In the genomic region with DNA sequence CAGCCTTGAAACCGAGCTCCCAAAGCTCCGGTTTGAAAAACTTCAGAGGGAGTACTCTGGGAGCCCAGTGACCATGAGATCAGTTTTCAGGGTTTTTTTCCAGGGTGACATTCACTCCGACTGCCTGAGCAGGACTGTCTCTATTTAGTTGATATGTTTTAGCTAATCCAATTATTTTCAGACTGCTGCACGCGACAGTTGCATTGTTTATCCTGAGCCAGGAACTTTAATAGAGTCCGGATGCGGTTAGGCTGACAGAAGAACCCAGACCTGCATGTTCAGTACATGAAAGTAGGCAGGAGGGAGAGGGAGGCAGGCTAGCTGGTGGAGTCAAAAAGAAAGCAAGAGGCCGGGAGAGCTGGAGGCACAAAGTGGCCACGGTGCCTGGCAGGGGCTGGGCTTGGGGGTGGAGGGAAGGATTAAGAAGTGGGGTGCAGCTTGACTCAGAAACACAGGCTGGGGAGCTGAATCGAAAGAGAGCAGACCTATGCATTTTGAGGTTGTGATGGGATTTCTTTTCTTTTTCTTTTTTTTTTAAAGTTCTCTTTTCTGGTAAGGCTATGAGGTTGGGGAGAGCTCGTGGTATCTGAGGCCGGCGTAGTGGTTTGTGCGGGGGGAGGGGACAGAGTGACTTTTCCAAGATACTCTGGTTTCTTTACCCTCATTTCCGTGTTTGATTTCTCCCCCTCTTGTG, we compare ENCODE assay signal across 8 cellular contexts. TPM values are rescaled to one million over a fixed set of nuclear protein-coding genes. Genes with fewer than 3 reads are reported as not detected.
DNase-seq lines count a peak whose midpoint lies in the region; ATAC-seq and TF ChIP-seq lines count a peak whose summit lies in the region.

No MANE protein-coding gene starts in this region.

- H3K27me3 ChIP-seq in BLaER1 (peaks cover 51% of the 10 kb centered on the region), HUES48 (ENCODE audit: control insufficient read depth, insufficient read depth, low read length) (peaks cover 100% of the 10 kb centered on the region)
- no peaks in the 10 kb centered on the region for H3K27me3 ChIP-seq in naive thymus-derived CD4-positive, alpha-beta T cell (ENCODE audit: control insufficient read depth in 2 of 2, insufficient read depth in 2 of 2, low read length in 2 of 2)

- H3K9me3 ChIP-seq in BLaER1 = peaks cover 9% of the 10 kb centered on the region; the same call in 1 of the 2 replicates
- H3K9me3 ChIP-seq in HUES48 (ENCODE audit: control insufficient read depth, insufficient read depth, low read length) = no peaks in the 10 kb centered on the region
- no peaks in the 10 kb centered on the region for H3K9me3 ChIP-seq in naive thymus-derived CD4-positive, alpha-beta T cell (ENCODE audit: control insufficient read depth in 2 of 3, low read length in 3 of 3)

- in situ Hi-C loops in GM13976 (cut with MboI; ENCODE audit: low sequenced_read_pairs, unreplicated experiment) = no loop called here

- H3K4me3 Mint-ChIP-seq in activated T-helper 1 cell treated with anti-CD3 and anti-CD28 coated beads, Interleukin-12 subunit alpha, Interleukin-12 subunit beta, Interleukin-2, Interleukin-4 antibody, amounts not matched to agents 30 ng/mL and 10 ng/mL and 1 ng/mL, durations not matched to agents 14 hours and 24 hours and 36 hours = peak overlapping the region; percentile 98
- peak overlapping the region; percentile 87 to 100 (median 94) for H3K4me3 Mint-ChIP-seq in naive thymus-derived CD4-positive, alpha-beta T cell

- intact Hi-C loops in activated T-helper 1 cell treated with anti-CD3 and anti-CD28 coated beads, Interleukin-12 subunit alpha, Interleukin-12 subunit beta, Interleukin-2, Interleukin-4 antibody, amounts not matched to agents 30 ng/mL and 10 ng/mL and 1 ng/mL, durations not matched to agents 14 hours and 24 hours and 36 hours (cut with micrococcal nuclease) = loop anchor here (1.0 to 10.0 kb wide), 7 partner anchors 71 to 1135 kb away; no protein-coding TSS in a partner anchor
- intact Hi-C loops in naive thymus-derived CD4-positive, alpha-beta T cell (cut with micrococcal nuclease) = loop anchor here in 1 of 2 donors (1.0 to 2.0 kb wide), 5 partner anchors 29 to 345 kb away; no protein-coding TSS in a partner anchor

- ATAC-seq in GM21360 (IDR thresholded peaks at IDR 0.05; ENCODE audit: unreplicated experiment) = peak; percentile 36
- ATAC-seq in naive thymus-derived CD4-positive, alpha-beta T cell = peak; percentile 45

- H3K27ac Mint-ChIP-seq in activated T-helper 1 cell treated with anti-CD3 and anti-CD28 coated beads, Interleukin-12 subunit alpha, Interleukin-12 subunit beta, Interleukin-2, Interleukin-4 antibody, amounts not matched to agents 30 ng/mL and 10 ng/mL and 1 ng/mL, durations not matched to agents 14 hours and 24 hours and 36 hours = peak overlapping the region; percentile 96
- peak overlapping the region; percentile 88 to 99 (median 95) for H3K27ac Mint-ChIP-seq in naive thymus-derived CD4-positive, alpha-beta T cell

- H3K4me2 ChIP-seq in BLaER1 = peak overlapping the region; percentile 68

- POLR2A ChIA-PET in naive thymus-derived CD4-positive, alpha-beta T cell (lab: Charles Lee) = interaction anchor here (0.8 to 3.9 kb wide), 16 partner anchors 8 to 1036 kb away, joined by 3 to 23 read pairs (median 6); partner anchors contain the start of genes ATP5F1C, KIN and TAF3

- H3K4me1 ChIP-seq in BLaER1 (peaks cover 34% of the 10 kb centered on the region), HUES48 (ENCODE audit: control insufficient read depth, insufficient read depth, low read length) (peaks cover 88% of the 10 kb centered on the region)
- peaks cover 52 to 62% of the 10 kb centered on the region in 2 donors for H3K4me1 ChIP-seq in naive thymus-derived CD4-positive, alpha-beta T cell (ENCODE audit: control insufficient read depth in 2 of 2, insufficient read depth in 2 of 2, low read length in 2 of 2)

- DNase-seq in activated T-helper 1 cell treated with anti-CD3 and anti-CD28 coated beads, Interleukin-12 subunit alpha, Interleukin-12 subunit beta, Interleukin-2, Interleukin-4 antibody, amounts not matched to agents 30 ng/mL and 10 ng/mL and 1 ng/mL, durations not matched to agents 14 hours and 24 hours and 36 hours (ENCODE audit: low spot score) = peak; percentile 73
- peak; percentile 17 to 79 (median 72) for DNase-seq in naive thymus-derived CD4-positive, alpha-beta T cell
- DNase-seq in hepatic stellate cell (ENCODE audit: low spot score) (no peak), globus pallidus (ENCODE audit: low spot score) (no peak), GM13976 (ENCODE audit: low spot score) (no peak)

- H4K20me1 ChIP-seq in BLaER1 = peaks cover 14% of the 10 kb centered on the region; the same call in 1 of the 2 replicates

- peaks cover 70% of the 10 kb centered on the region for H3K36me3 Mint-ChIP-seq in activated T-helper 1 cell treated with anti-CD3 and anti-CD28 coated beads, Interleukin-12 subunit alpha, Interleukin-12 subunit beta, Interleukin-2, Interleukin-4 antibody, amounts not matched to agents 30 ng/mL and 10 ng/mL and 1 ng/mL, durations not matched to agents 14 hours and 24 hours and 36 hours (ENCODE audit: low read depth)
- peaks cover 10 to 82% (median 18%) of the 10 kb centered on the region in 5 donors for H3K36me3 Mint-ChIP-seq in naive thymus-derived CD4-positive, alpha-beta T cell

- H3K4me3 ChIP-seq in BLaER1 (peak overlapping the region; percentile 17; the same call in 1 of the 2 replicates), HUES48 (ENCODE audit: low read depth, low read length) (peak overlapping the region; percentile 37)
- H3K4me3 ChIP-seq in naive thymus-derived CD4-positive, alpha-beta T cell (ENCODE audit: low read length) = peak overlapping the region; percentile 51

- no peak for TF ChIP-seq CTCF in GM13976 (IDR thresholded peaks at IDR 0.05; ENCODE audit: borderline replicate concordance, control extremely low read depth, extremely low read depth, insufficient read depth, missing control alignments)

- no peaks in the 10 kb centered on the region for H3K9me3 Mint-ChIP-seq in activated T-helper 1 cell treated with anti-CD3 and anti-CD28 coated beads, Interleukin-12 subunit alpha, Interleukin-12 subunit beta, Interleukin-2, Interleukin-4 antibody, amounts not matched to agents 30 ng/mL and 10 ng/mL and 1 ng/mL, durations not matched to agents 14 hours and 24 hours and 36 hours
- peaks cover 0 to 4% (median 0%) of the 10 kb centered on the region in 11 donors for H3K9me3 Mint-ChIP-seq in naive thymus-derived CD4-positive, alpha-beta T cell

- CTCF ChIA-PET in naive thymus-derived CD4-positive, alpha-beta T cell (lab: Charles Lee) = interaction anchor here (0.6 to 2.3 kb wide), 10 partner anchors 10 to 1130 kb away, joined by 3 to 10 read pairs (median 3); no protein-coding TSS in a partner anchor

- peaks cover 1% of the 10 kb centered on the region for H3K27me3 Mint-ChIP-seq in activated T-helper 1 cell treated with anti-CD3 and anti-CD28 coated beads, Interleukin-12 subunit alpha, Interleukin-12 subunit beta, Interleukin-2, Interleukin-4 antibody, amounts not matched to agents 30 ng/mL and 10 ng/mL and 1 ng/mL, durations not matched to agents 14 hours and 24 hours and 36 hours (ENCODE audit: insufficient read depth)
- H3K27me3 Mint-ChIP-seq in naive thymus-derived CD4-positive, alpha-beta T cell = peaks cover 0 to 6% (median 0%) of the 10 kb centered on the region in 5 donors

- H3K36me3 ChIP-seq in BLaER1 (no peaks in the 10 kb centered on the region), HUES48 (ENCODE audit: control insufficient read depth, insufficient read depth, low read length) (no peaks in the 10 kb centered on the region)
- peaks cover 12 to 40% (median 20%) of the 10 kb centered on the region in 3 experiments for H3K36me3 ChIP-seq in naive thymus-derived CD4-positive, alpha-beta T cell (ENCODE audit: control insufficient read depth in 2 of 3, insufficient read depth in 3 of 3, low read length in 3 of 3)

- H3K9ac ChIP-seq in BLaER1 (no peak overlapping the region), HUES48 (ENCODE audit: low read depth, low read length) (no peak overlapping the region)

- H3K4me1 Mint-ChIP-seq in activated T-helper 1 cell treated with anti-CD3 and anti-CD28 coated beads, Interleukin-12 subunit alpha, Interleukin-12 subunit beta, Interleukin-2, Interleukin-4 antibody, amounts not matched to agents 30 ng/mL and 10 ng/mL and 1 ng/mL, durations not matched to agents 14 hours and 24 hours and 36 hours (ENCODE audit: low read depth) = peaks cover 74% of the 10 kb centered on the region
- peaks cover 57 to 80% (median 76%) of the 10 kb centered on the region in 7 donors for H3K4me1 Mint-ChIP-seq in naive thymus-derived CD4-positive, alpha-beta T cell

- H3K27ac ChIP-seq in BLaER1 = peak overlapping the region; percentile 55; the same call in 1 of the 2 replicates
- no peak overlapping the region for H3K27ac ChIP-seq in HUES48 (ENCODE audit: low read depth, low read length)
- peak overlapping the region; percentile 82 for H3K27ac ChIP-seq in naive thymus-derived CD4-positive, alpha-beta T cell (ENCODE audit: low read depth, low read length)

RNA-seq across cellular contexts. Expression of gene GATA3, which starts 5.7 kb away (rescaled TPM):
- total RNA-seq in activated T-helper 1 cell treated with anti-CD3 and anti-CD28 coated beads, Interleukin-12 subunit alpha, Interleukin-12 subunit beta, Interleukin-2, Interleukin-4 antibody, amounts not matched to agents 30 ng/mL and 10 ng/mL and 1 ng/mL, durations not matched to agents 14 hours and 24 hours and 36 hours = 79.5 TPM in 2 replicates
- total RNA-seq in naive thymus-derived CD4-positive, alpha-beta T cell = 10 to 100 TPM; 31.2 to 60.1 (median 38.6) TPM
- polyA plus RNA-seq in naive thymus-derived CD4-positive, alpha-beta T cell = 10 to 100 TPM; 24.0 to 30.9 TPM

Comparison
In these comparisons a context has a peak if more than half of its experiments do, and no peak if none do; other contexts are left out.
1. DNase-seq: peak in activated T-helper 1 cell treated with anti-CD3 and anti-CD28 coated beads, Interleukin-12 subunit alpha, Interleukin-12 subunit beta, Interleukin-2, Interleukin-4 antibody, amounts not matched to agents 30 ng/mL and 10 ng/mL and 1 ng/mL, durations not matched to agents 14 hours and 24 hours and 36 hours (single experiment) and naive thymus-derived CD4-positive, alpha-beta T cell (9 of 9); none in hepatic stellate cell (single experiment), globus pallidus (single experiment) and GM13976 (single experiment).
2. Peak in every context shown above with its lines, with median percentiles within 50 percentile points of each other: H3K4me3 ChIP-seq.